In genomic region chr2:120578576-120579352, GRCh38 we compare ENCODE assay signal across 18 cellular contexts.
A peak's percentile ranks its signal among the peaks of the same experiment; 100 is the strongest.
DNase-seq lines count a peak whose midpoint lies in the region; ATAC-seq, FAIRE-seq and TF ChIP-seq lines count a peak whose summit lies in the region.
"Had no signal": no experiment of that assay in that cellular context is flagged by ENCODE, and none has a peak within 500 bp of the region (broad histone marks: within the 10 kb centered on the region; RNA-seq: fewer than 3 reads in every experiment).

No MANE protein-coding gene starts in this region.

- WGBS in HepG2 (ENCODE audit: low lambda C conversion rate), result 24% methylated on average over 15 of the region's 17 CpGs
- WGBS in right lobe of liver (ENCODE audit: insufficient coverage, low coverage, low lambda C conversion rate, missing lambda C conversion rate), result 83% methylated on average over 10 of the region's 17 CpGs
- 79% methylated on average over 16 of the region's 17 CpGs; no CpG with 5 or more reads in 1 of the 2 experiments for WGBS in H1 (ENCODE audit: extremely low coverage in 1 of 2, insufficient coverage in 1 of 2, insufficient read length in 1 of 2, insufficient replicate concordance in 2 of 2, low coverage in 1 of 2, low lambda C conversion rate in 2 of 2, missing lambda C conversion rate in 1 of 2), 2 experiments

- no peak overlapping the region for H3K27ac ChIP-seq in HepG2 (ENCODE audit: extremely low read length, insufficient read depth, low read length)
- H3K27ac ChIP-seq in right lobe of liver, result no peak overlapping the region
- no peak overlapping the region for H3K27ac ChIP-seq in H1 (ENCODE audit: low read depth, low read length)
- H3K27ac ChIP-seq: 22Rv1, A549 had no signal

- no TSS peak for BruUV-seq in HepG2 (replicated peaks; lab: Mats Ljungman, UMichigan)

- no peak overlapping the region for H3K9ac ChIP-seq in HepG2 (ENCODE audit: insufficient read depth, low read depth, low read length)
- no peak overlapping the region for H3K9ac ChIP-seq in H1 (replicated peaks in 1 of 4; ENCODE audit: extremely low read depth in 1 of 4, low read depth in 3 of 4, low read length in 3 of 4)

- 0 out of 2 replicates have a peak overlapping the region, but pooled peaks have one; percentile 12 for H2BK15ac ChIP-seq in H1 (ENCODE audit: low read length)

- H3K18ac ChIP-seq in H1 (ENCODE audit: extremely low read depth, low read length), result no peak overlapping the region

- no peaks in the 10 kb centered on the region for H3K79me2 ChIP-seq in HepG2 (ENCODE audit: insufficient read depth, low read length)
- H3K79me2 ChIP-seq in H1 (ENCODE audit: control insufficient read depth in 1 of 2, insufficient read depth in 2 of 2, low read length in 2 of 2), result no peaks in the 10 kb centered on the region

- no peak overlapping the region for H2BK5ac ChIP-seq in H1 (ENCODE audit: low read depth, low read length)

- H2AFZ ChIP-seq in HepG2 (ENCODE audit: low read length) (no peak overlapping the region), H1 (ENCODE audit: low read length) (no peak overlapping the region)

- H3K4me3 ChIP-seq in HepG2 (replicated peaks in 1 of 3; ENCODE audit: insufficient read depth in 1 of 3, low read depth in 2 of 3, low read length in 3 of 3), result no peak overlapping the region
- H3K4me3 ChIP-seq in right lobe of liver, result no peak overlapping the region
- no peak overlapping the region for H3K4me3 ChIP-seq in H1 (ENCODE audit: extremely low read depth in 1 of 4, insufficient read depth in 2 of 4, low read depth in 3 of 4, low read length in 4 of 4)
- H3K4me3 ChIP-seq: A549 had no signal

- no peaks in the 10 kb centered on the region; the same call in 1 of the 2 replicates for H3K23me2 ChIP-seq in H1 (ENCODE audit: low read depth, low read length)

- no peak overlapping the region for H3K14ac ChIP-seq in H1 (ENCODE audit: insufficient read length)

- no peaks in the 10 kb centered on the region for H3K4me1 ChIP-seq in HepG2 (ENCODE audit: insufficient read depth, low read length)
- H3K4me1 ChIP-seq in right lobe of liver, result no peaks in the 10 kb centered on the region
- H3K4me1 ChIP-seq in H1 (replicated peaks in 1 of 4; ENCODE audit: control insufficient read depth in 3 of 4, insufficient read depth in 4 of 4, low read length in 3 of 4), result peaks cover 0 to 3% (median 2%) of the 10 kb centered on the region in 4 experiments; a peak in 4 of 7 replicates
- H3K4me1 ChIP-seq: A549 had no signal

- FAIRE-seq in HepG2 (lab: Jason Lieb, UNC) (no peak), H1 (lab: Jason Lieb, UNC) (no peak), urothelium cell line (lab: Jason Lieb, UNC) (peak; percentile 66)
- FAIRE-seq: A549 had no signal

- H3K4me2 ChIP-seq in HepG2 (ENCODE audit: low read depth, low read length) (no peak overlapping the region), H1 (ENCODE audit: insufficient read depth in 1 of 2, low read depth in 2 of 2, low read length in 2 of 2) (no peak overlapping the region)
- H3K4me2 ChIP-seq: A549 had no signal

- POLR2A ChIA-PET in HepG2 (lab: Yijun Ruan, JAX), result no interaction called here
- POLR2A ChIA-PET in H1 (lab: Charles Lee; ENCODE audit: partially characterized antibody), result no interaction called here

- H2BK20ac ChIP-seq in H1 (ENCODE audit: low read length), result no peak overlapping the region

- H4K20me1 ChIP-seq in HepG2 (ENCODE audit: insufficient read depth, low read length) (no peaks in the 10 kb centered on the region), H1 (replicated peaks in 1 of 2; ENCODE audit: control insufficient read depth in 1 of 2, insufficient read depth in 2 of 2, low read length in 2 of 2) (peaks cover 0 to 2% of the 10 kb centered on the region in 2 experiments)

- H3K36me3 ChIP-seq in HepG2 (replicated peaks in 1 of 2; ENCODE audit: control insufficient read depth in 1 of 2, insufficient read depth in 2 of 2, low read length in 2 of 2), result no peaks in the 10 kb centered on the region
- no peaks in the 10 kb centered on the region for H3K36me3 ChIP-seq in right lobe of liver
- H3K36me3 ChIP-seq in H1 (ENCODE audit: control insufficient read depth in 2 of 4, insufficient read depth in 4 of 4, low read length in 3 of 4), result no peaks in the 10 kb centered on the region

- DNase-seq in DMS79 treated with DMSO at 0.1 percent for 48 hours (lab: John Stamatoyannopoulos, UW), result peak; percentile 9
- no peak for DNase-seq in DMS79 (lab: John Stamatoyannopoulos, UW)
- no peak for DNase-seq in HepG2 (ENCODE audit: low spot score)
- DNase-seq in right lobe of liver, result no peak
- no peak for DNase-seq in H1 (ENCODE audit: low read depth in 1 of 2, low spot score in 2 of 2)
- no peak for DNase-seq in urothelium cell line (ENCODE audit: low spot score)
- DNase-seq in DMS 273 (lab: John Stamatoyannopoulos, UW; ENCODE audit: unreplicated experiment), result no peak
- DNase-seq in stimulated activated CD4-positive, alpha-beta T cell treated with anti-CD3 and anti-CD28 coated beads, Interleukin-2, amount 100 ng/mL, for 24 hours, result no peak
- DNase-seq: AML-193; Calu3; CD8-positive, alpha-beta T cell; DMS 273 treated with DMSO at 0.1 percent for 48 hours; DMS53; GF-D8; GOT3; H9 had no signal

- peaks cover 9 to 91% of the 10 kb centered on the region in 2 experiments; a peak in 4 of 5 replicates for H3K27me3 ChIP-seq in HepG2 (ENCODE audit: control insufficient read depth in 1 of 2, insufficient read depth in 2 of 2, low read length in 2 of 2)
- H3K27me3 ChIP-seq in right lobe of liver, result no peaks in the 10 kb centered on the region
- H3K27me3 ChIP-seq in H1 (replicated peaks in 1 of 4; ENCODE audit: control insufficient read depth in 3 of 4, extremely low read depth in 1 of 4, insufficient read depth in 3 of 4, low read length in 3 of 4), result peaks cover 0 to 55% (median 24%) of the 10 kb centered on the region in 4 experiments; a peak in 6 of 7 replicates

- no peaks in the 10 kb centered on the region for H3K79me1 ChIP-seq in H1 (ENCODE audit: low read depth, low read length)

- no peak overlapping the region for H4K5ac ChIP-seq in H1 (ENCODE audit: insufficient read length, low read depth, low read length)

- no peak for TF ChIP-seq POLR2A in HepG2 (IDR thresholded peaks at IDR 0.05; ENCODE audit: insufficient read depth in 1 of 2, low read depth in 2 of 2, low read length in 2 of 2)
- no peak for TF ChIP-seq POLR2A in right lobe of liver (IDR thresholded peaks at IDR 0.05)
- no peak for TF ChIP-seq POLR2A in H1 (IDR thresholded peaks at IDR 0.05; ENCODE audit: control extremely low read depth in 1 of 2, low read depth in 2 of 2, low read length in 2 of 2)

- no peak overlapping the region for H2BK12ac ChIP-seq in H1 (ENCODE audit: low read depth, low read length)

- H2AK5ac ChIP-seq in H1 (ENCODE audit: low read depth, low read length), result no peak overlapping the region

- in situ Hi-C loops in HepG2 (cut with HindIII; ENCODE audit: extremely low pct_ligation_motif_present, low pct_unique_long_range_greater_than_20kb), result no loop called here

- intact Hi-C loops in HepG2 (cut with micrococcal nuclease; ENCODE audit: unreplicated experiment), result no loop called here
- intact Hi-C loops in right lobe of liver (cut with DNase I), result no loop called here

- H3K9me3 ChIP-seq in HepG2 (ENCODE audit: low read length), result no peaks in the 10 kb centered on the region
- H3K9me3 ChIP-seq in right lobe of liver, result no peaks in the 10 kb centered on the region
- no peaks in the 10 kb centered on the region for H3K9me3 ChIP-seq in H1 (ENCODE audit: insufficient read depth in 2 of 2, low read depth in 1 of 2, low read length in 1 of 2)
- H3K9me3 ChIP-seq: A549 had no signal

- CTCF ChIA-PET in HepG2 (lab: Yijun Ruan, JAX; ENCODE audit: low intra/inter-chr PET ratio, low total read pairs), result no interaction called here
- CTCF ChIA-PET in H1 (lab: Charles Lee; ENCODE audit: partially characterized antibody), result interaction anchor here (0.6 to 2.6 kb wide), 14 partner anchors 10 to 335 kb away, joined by 3 to 9 read pairs (median 4); no protein-coding TSS in a partner anchor

- H3K56ac ChIP-seq in H1 (replicated peaks; ENCODE audit: insufficient read length, low read depth, low read length), result no peak overlapping the region

- TF ChIP-seq RAD21 in HepG2 (CRISPR knock-in tag; IDR thresholded peaks at IDR 0.05) (no peak), H1 (IDR thresholded peaks at IDR 0.05 in 1 of 2, conservative IDR thresholded peaks at IDR 0.05 in 1 of 2; ENCODE audit: low read depth in 2 of 2, low read length in 2 of 2) (no peak)

- no peak overlapping the region for H3K23ac ChIP-seq in H1 (ENCODE audit: insufficient read length)

- H4K8ac ChIP-seq in H1 (ENCODE audit: extremely low read depth, insufficient read depth, low read length), result no peak overlapping the region

- H3K4ac ChIP-seq in H1 (replicated peaks; ENCODE audit: insufficient read length, low read depth, low read length), result no peak overlapping the region

- TF ChIP-seq CTCF in HepG2 (CRISPR knock-in tag; IDR thresholded peaks at IDR 0.05), result no peak
- TF ChIP-seq CTCF in right lobe of liver (IDR thresholded peaks at IDR 0.05), result no peak
- TF ChIP-seq CTCF in H1 (IDR thresholded peaks at IDR 0.05; ENCODE audit: control extremely low read depth in 1 of 3, insufficient read depth in 1 of 3, low read depth in 1 of 3, low read length in 3 of 3), result no peak

- no peak overlapping the region for H2BK120ac ChIP-seq in H1 (replicated peaks; ENCODE audit: low read depth, low read length)

- no peak for TF ChIP-seq EP300 in HepG2 (IDR thresholded peaks at IDR 0.05; ENCODE audit: low read depth in 2 of 2, low read length in 2 of 2)
- no peak for TF ChIP-seq EP300 in HepG2 (CRISPR knock-in tag; IDR thresholded peaks at IDR 0.05; ENCODE audit: borderline replicate concordance)
- no peak for TF ChIP-seq EP300 in H1 (IDR thresholded peaks at IDR 0.05; ENCODE audit: borderline replicate concordance in 1 of 2, low read depth in 2 of 2, low read length in 2 of 2)

- no peak overlapping the region for H4K91ac ChIP-seq in H1 (replicated peaks; ENCODE audit: insufficient read length, low read length)

- ATAC-seq in HepG2 (peak; percentile 25; the same call in 2 of the 3 replicates), right lobe of liver (no peak)
- ATAC-seq: A549; CD8-positive, alpha-beta T cell had no signal

TF ChIP-seq in HepG2, 621 proteins besides CTCF, POLR2A, EP300 and RAD21 (continues in another document):
- TF ChIP-seq TMF1 (CRISPR knock-in tag; IDR thresholded peaks at IDR 0.05; ENCODE audit: low read depth), result no peak
- TF ChIP-seq ZBTB38 (CRISPR knock-in tag; IDR thresholded peaks at IDR 0.05), result no peak
- TF ChIP-seq ZNF713 (CRISPR knock-in tag; IDR thresholded peaks at IDR 0.05), result no peak
- TF ChIP-seq SP1 (IDR thresholded peaks at IDR 0.05), result no peak
- TF ChIP-seq SP1 (CRISPR knock-in tag; IDR thresholded peaks at IDR 0.05), result no peak
- no peak for TF ChIP-seq NFKBIZ (CRISPR knock-in tag; IDR thresholded peaks at IDR 0.05)

TF ChIP-seq in H1, 55 proteins besides CTCF, POLR2A, EP300 and RAD21 (continues in another document):
- TF ChIP-seq CBX5 (IDR thresholded peaks at IDR 0.05; ENCODE audit: low read depth, low read length), result no peak
- TF ChIP-seq GABPA (IDR thresholded peaks at IDR 0.05; ENCODE audit: borderline replicate concordance, insufficient read depth, low read length), result no peak
- no peak for TF ChIP-seq JUN (IDR thresholded peaks at IDR 0.05; ENCODE audit: low read depth, low read length)
- TF ChIP-seq TAF7 (optimal IDR thresholded peaks at IDR 0.05; ENCODE audit: borderline replicate concordance, low read depth, low read length), result no peak
- no peak for TF ChIP-seq SP4 (IDR thresholded peaks at IDR 0.05; ENCODE audit: low read length)
- no peak for TF ChIP-seq POLR2AphosphoS5 (IDR thresholded peaks at IDR 0.05; ENCODE audit: low read depth, low read length)
